In the genomic region with DNA sequence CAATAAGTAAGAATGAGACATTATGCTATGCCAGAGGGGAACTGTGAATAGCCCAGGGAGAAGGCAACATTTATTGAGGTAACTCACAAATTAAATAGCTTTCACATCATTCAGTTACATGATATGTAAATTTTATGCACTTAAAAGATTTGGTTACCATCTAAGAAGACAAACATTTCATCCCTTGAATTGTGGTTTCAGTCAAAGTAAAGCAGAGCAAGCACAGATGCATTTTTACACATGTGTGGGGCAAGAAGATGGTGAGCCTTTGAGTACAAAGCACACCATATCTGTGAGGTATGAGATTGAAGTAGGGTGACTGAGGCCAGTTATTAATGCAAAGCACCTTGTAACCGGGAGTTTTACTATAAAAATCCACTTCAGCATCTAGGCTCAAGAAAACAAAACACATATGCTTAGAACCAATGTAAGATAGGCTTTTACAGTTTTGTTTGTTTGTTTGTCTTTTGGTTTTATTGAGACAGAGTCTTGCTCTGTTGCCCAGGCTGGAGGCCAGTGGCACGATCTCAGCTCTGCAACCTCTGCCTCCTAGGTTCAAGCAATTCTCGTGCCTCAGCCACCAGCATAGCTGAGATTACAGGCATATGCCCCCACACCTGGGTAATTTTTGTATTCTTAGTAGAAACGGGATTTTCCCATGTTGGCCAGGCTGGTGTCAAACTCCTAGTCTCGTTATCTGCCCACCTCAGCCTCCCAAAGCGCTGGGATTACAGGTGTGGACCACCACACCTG, we compare ENCODE assay signal across 19 cellular contexts. TPM values are rescaled to one million over a fixed set of nuclear protein-coding genes. Genes with fewer than 3 reads are reported as not detected.
DNase-seq lines count a peak whose midpoint lies in the region; ATAC-seq and TF ChIP-seq lines count a peak whose summit lies in the region.
"Had no signal": no experiment of that assay in that cellular context is flagged by ENCODE, and none has a peak within 500 bp of the region (broad histone marks: within the 10 kb centered on the region; RNA-seq: fewer than 3 reads in every experiment).

No MANE protein-coding gene starts in this region.

- H3K27ac ChIP-seq in mammary epithelial cell (ENCODE audit: insufficient read depth, low read depth, low read length) (no peak overlapping the region), PC-9 (no peak overlapping the region), spleen (no peak overlapping the region), adrenal gland (no peak overlapping the region)
- H3K27ac ChIP-seq: BLaER1, HL-60 had no signal

- in situ Hi-C loops in mammary epithelial cell (cut with MboI; ENCODE audit: low sequenced_read_pairs in 2 of 2), result no loop called here

- 93% methylated on average over 6 of the region's 6 CpGs for WGBS in mammary epithelial cell (ENCODE audit: low coverage, missing lambda C conversion rate)
- 80 to 87% (median 83%) methylated on average over 6 of the region's 6 CpGs for WGBS in spleen, 5 donors
- 79 to 87% (median 82%) methylated on average over 6 of the region's 6 CpGs for WGBS in adrenal gland, 4 donors

- no peak for ATAC-seq in activated CD8-positive, alpha-beta T cell treated with anti-CD3 and anti-CD28 coated beads for 36 hours
- ATAC-seq: SK-N-SH treated with all-trans-retinoic acid at 6 μM for 48 hours had no signal

- H3K4me1 Mint-ChIP-seq in MCF 10A (ENCODE audit: insufficient read depth, unreplicated experiment), result peaks cover 20% of the 10 kb centered on the region
- peaks cover 22% of the 10 kb centered on the region for H3K4me1 Mint-ChIP-seq in activated CD8-positive, alpha-beta T cell treated with anti-CD3 and anti-CD28 coated beads for 36 hours (ENCODE audit: low read depth)

- H3K27me3 ChIP-seq in mammary epithelial cell (ENCODE audit: insufficient read depth, low read length) (no peaks in the 10 kb centered on the region), PC-9 (ENCODE audit: insufficient read depth, low read depth) (no peaks in the 10 kb centered on the region), spleen (replicated peaks in 1 of 7) (no peaks in the 10 kb centered on the region), adrenal gland (no peaks in the 10 kb centered on the region)
- H3K27me3 ChIP-seq: BLaER1 had no signal

- peak overlapping the region; percentile 85 for H3K27ac Mint-ChIP-seq in MCF 10A (ENCODE audit: low read depth, unreplicated experiment)
- no peak overlapping the region for H3K27ac Mint-ChIP-seq in activated CD8-positive, alpha-beta T cell treated with anti-CD3 and anti-CD28 coated beads for 36 hours
- H3K27ac Mint-ChIP-seq: H9 had no signal

- H3K4me1 ChIP-seq in mammary epithelial cell (ENCODE audit: insufficient read depth, low read length) (peaks cover 19% of the 10 kb centered on the region), PC-9 (replicated peaks; ENCODE audit: insufficient read depth) (no peaks in the 10 kb centered on the region), spleen (peaks cover 0 to 15% (median 6%) of the 10 kb centered on the region in 6 donors), adrenal gland (replicated peaks in 1 of 2) (no peaks in the 10 kb centered on the region)

- H3K9me2 ChIP-seq in PC-9 (ENCODE audit: insufficient read depth), result no peaks in the 10 kb centered on the region

- POLR2A ChIA-PET in MCF 10A (lab: Yijun Ruan, JAX) (interaction anchor here (1.5 kb wide), 1 partner anchor 79 kb away, joined by 4 read pairs; a partner anchor contains a TSS), PC-9 (lab: Charles Lee; ENCODE audit: unreplicated experiment) (no interaction called here)
- POLR2A ChIA-PET in activated CD8-positive, alpha-beta T cell treated with anti-CD3 and anti-CD28 coated beads for 36 hours (lab: Charles Lee), result interaction anchor here (1.1 kb wide), 1 partner anchor 10 kb away, joined by 3 read pairs; no protein-coding TSS in a partner anchor

- no peaks in the 10 kb centered on the region for H3K79me2 ChIP-seq in mammary epithelial cell (ENCODE audit: insufficient read depth, low read length)
- H3K79me2 ChIP-seq in PC-9 (ENCODE audit: low read depth), result no peaks in the 10 kb centered on the region

- no peaks in the 10 kb centered on the region for H3K9me3 ChIP-seq in mammary epithelial cell (replicated peaks; ENCODE audit: insufficient read depth, low read length)
- H3K9me3 ChIP-seq in PC-9 (ENCODE audit: insufficient read depth, low read depth), result no peaks in the 10 kb centered on the region
- no peaks in the 10 kb centered on the region for H3K9me3 ChIP-seq in spleen
- no peaks in the 10 kb centered on the region for H3K9me3 ChIP-seq in adrenal gland (replicated peaks in 1 of 3)
- H3K9me3 ChIP-seq: BLaER1 had no signal

- no peak overlapping the region for H2AFZ ChIP-seq in mammary epithelial cell (ENCODE audit: low read depth, low read length)
- H2AFZ ChIP-seq in PC-9, result peak overlapping the region; percentile 52; the same call in 1 of the 2 replicates

- no peaks in the 10 kb centered on the region for H3K9me3 Mint-ChIP-seq in MCF 10A (ENCODE audit: unreplicated experiment)
- H3K9me3 Mint-ChIP-seq in activated CD8-positive, alpha-beta T cell treated with anti-CD3 and anti-CD28 coated beads for 36 hours, result no peaks in the 10 kb centered on the region
- H3K9me3 Mint-ChIP-seq: CD8-positive, alpha-beta memory T cell; H9 had no signal

- H3K27me3 Mint-ChIP-seq in MCF 10A (ENCODE audit: insufficient read depth, unreplicated experiment), result no peaks in the 10 kb centered on the region
- H3K27me3 Mint-ChIP-seq in activated CD8-positive, alpha-beta T cell treated with anti-CD3 and anti-CD28 coated beads for 36 hours, result no peaks in the 10 kb centered on the region
- H3K27me3 Mint-ChIP-seq: CD8-positive, alpha-beta memory T cell had no signal

- dilution Hi-C loops in mammary epithelial cell (cut with HindIII; ENCODE audit: low sequenced_read_pairs), result no loop called here

- no peaks in the 10 kb centered on the region for H3K36me3 ChIP-seq in mammary epithelial cell (ENCODE audit: insufficient read depth, low read length)
- H3K36me3 ChIP-seq in PC-9 (ENCODE audit: low read depth), result no peaks in the 10 kb centered on the region
- no peaks in the 10 kb centered on the region for H3K36me3 ChIP-seq in spleen
- H3K36me3 ChIP-seq in adrenal gland (replicated peaks in 1 of 2), result no peaks in the 10 kb centered on the region
- H3K36me3 ChIP-seq: BLaER1 had no signal

- H3K4me3 Mint-ChIP-seq in MCF 10A (ENCODE audit: unreplicated experiment), result no peak overlapping the region
- H3K4me3 Mint-ChIP-seq in activated CD8-positive, alpha-beta T cell treated with anti-CD3 and anti-CD28 coated beads for 36 hours, result no peak overlapping the region
- H3K4me3 Mint-ChIP-seq: H9 had no signal

- intact Hi-C loops in MCF 10A (cut with micrococcal nuclease) (no loop called here), mammary epithelial cell (cut with micrococcal nuclease) (loop anchor here (5.0 kb wide), 1 partner anchor 41 kb away; no protein-coding TSS in a partner anchor), PC-9 (cut with micrococcal nuclease; ENCODE audit: unreplicated experiment) (no loop called here), spleen (cut with DNase I; ENCODE audit: low total_unique reads) (no loop called here), adrenal gland (cut with DNase I) (no loop called here)
- intact Hi-C loops in activated CD8-positive, alpha-beta T cell treated with anti-CD3 and anti-CD28 coated beads for 36 hours (cut with micrococcal nuclease), result no loop called here

- TF ChIP-seq POLR2A in spleen (IDR thresholded peaks at IDR 0.05) (no peak), adrenal gland (IDR thresholded peaks at IDR 0.05) (no peak)

- no peaks in the 10 kb centered on the region for H3F3A ChIP-seq in PC-9 (ENCODE audit: insufficient read depth, low read depth)

- H3K4me2 ChIP-seq in mammary epithelial cell (ENCODE audit: insufficient read depth, low read depth, low read length) (no peak overlapping the region), PC-9 (no peak overlapping the region)
- H3K4me2 ChIP-seq: BLaER1 had no signal

- TF ChIP-seq CTCF in MCF 10A (IDR thresholded peaks at IDR 0.05; ENCODE audit: unreplicated experiment) (no peak), mammary epithelial cell (conservative IDR thresholded peaks at IDR 0.05 in 1 of 2, IDR thresholded peaks at IDR 0.05 in 1 of 2; ENCODE audit: extremely low read depth in 1 of 2, insufficient read depth in 1 of 2, low read depth in 1 of 2, low read length in 2 of 2) (no peak), PC-9 (conservative IDR thresholded peaks at IDR 0.05) (no peak), spleen (IDR thresholded peaks at IDR 0.05 in 8 of 11, conservative IDR thresholded peaks at IDR 0.05 in 3 of 11) (no peak), adrenal gland (IDR thresholded peaks at IDR 0.05) (no peak)
- no peak for TF ChIP-seq CTCF in activated CD8-positive, alpha-beta T cell treated with anti-CD3 and anti-CD28 coated beads for 36 hours (IDR thresholded peaks at IDR 0.05)

- H4K20me1 ChIP-seq in mammary epithelial cell (ENCODE audit: insufficient read depth, low read length), result no peaks in the 10 kb centered on the region
- H4K20me1 ChIP-seq in PC-9 (ENCODE audit: insufficient read depth), result no peaks in the 10 kb centered on the region
- H4K20me1 ChIP-seq: BLaER1 had no signal

- DNase-seq in MCF 10A (ENCODE audit: unreplicated experiment), result no peak
- no peak for DNase-seq in mammary epithelial cell
- DNase-seq in PC-9, result no peak
- DNase-seq in fibroblast of peridontal ligament (ENCODE audit: extremely low read depth), result peak; percentile 48
- DNase-seq in spleen, result peak; percentile 35
- DNase-seq in adrenal gland, result no peak
- DNase-seq in NCI-H226, result no peak
- DNase-seq in activated CD8-positive, alpha-beta T cell treated with anti-CD3 and anti-CD28 coated beads for 36 hours, result no peak
- DNase-seq: 8988T; CD8-positive, alpha-beta memory T cell; H9; NCI-H1436; NCI-H2029 treated with DMSO at 0.1 percent for 48 hours; NCI-H510A; NCI-H774; SHP77 had no signal

- CTCF ChIA-PET in MCF 10A (lab: Yijun Ruan, JAX), result interaction anchor here (1.7 kb wide), 1 partner anchor 11 kb away, joined by 4 read pairs; no protein-coding TSS in a partner anchor
- CTCF ChIA-PET in mammary epithelial cell (lab: Charles Lee; ENCODE audit: low non-redundant PET), result no interaction called here
- CTCF ChIA-PET in PC-9 (lab: Charles Lee), result no interaction called here
- CTCF ChIA-PET in activated CD8-positive, alpha-beta T cell treated with anti-CD3 and anti-CD28 coated beads for 36 hours (lab: Charles Lee), result no interaction called here

- H3K9ac ChIP-seq in mammary epithelial cell (ENCODE audit: insufficient read depth, low read length), result no peak overlapping the region
- H3K9ac ChIP-seq: BLaER1 had no signal

- no peaks in the 10 kb centered on the region for H3K36me3 Mint-ChIP-seq in MCF 10A (ENCODE audit: insufficient read depth, unreplicated experiment)
- no peaks in the 10 kb centered on the region for H3K36me3 Mint-ChIP-seq in activated CD8-positive, alpha-beta T cell treated with anti-CD3 and anti-CD28 coated beads for 36 hours (ENCODE audit: low read depth)
- H3K36me3 Mint-ChIP-seq: CD8-positive, alpha-beta memory T cell had no signal

- H3K4me3 ChIP-seq in mammary epithelial cell (replicated peaks in 1 of 3; ENCODE audit: insufficient read depth in 1 of 3, low read depth in 2 of 3, low read length in 3 of 3) (no peak overlapping the region), PC-9 (no peak overlapping the region), spleen (no peak overlapping the region), adrenal gland (no peak overlapping the region)
- H3K4me3 ChIP-seq: BLaER1 had no signal

- BruUV-seq in MCF 10A (replicated peaks; lab: Mats Ljungman, UMichigan), result no TSS peak
- no TSS peak for BruUV-seq in mammary epithelial cell (replicated peaks; lab: Mats Ljungman, UMichigan)
- BruUV-seq in PC-9 (replicated peaks; lab: Mats Ljungman, UMichigan), result no TSS peak

RNA-seq across cellular contexts. Expression of a gene that starts 3.5 kb away (rescaled TPM):
- total RNA-seq in MCF 10A (2022) (not detected in 2 replicates), mammary epithelial cell (not detected), PC-9 (2021) (not detected in 2 replicates), spleen (under 1 TPM in 1 of 7 donors, not detected in 6; 0.66 TPM), adrenal gland (under 1 TPM in 1 of 8 donors, not detected in 7; 0.41 TPM)
- polyA plus RNA-seq in mammary epithelial cell (not detected), spleen (not detected), adrenal gland (not detected)
- polyA minus RNA-seq in mammary epithelial cell, result not detected
- total RNA-seq in activated CD8-positive, alpha-beta T cell treated with anti-CD3 and anti-CD28 coated beads for 36 hours, result not detected
- total RNA-seq: CD8-positive, alpha-beta memory T cell; H9 had no signal
- polyA plus RNA-seq: CD8-positive, alpha-beta memory T cell had no signal

Comparison
In these comparisons a context has a peak if more than half of its experiments do, and no peak if none do; other contexts are left out.
1. DNase-seq: peak in fibroblast of peridontal ligament (single experiment) and spleen (single experiment); none in MCF 10A (single experiment), mammary epithelial cell (single experiment), PC-9 (0 of 2), adrenal gland (0 of 7), NCI-H226 (single experiment) and activated CD8-positive, alpha-beta T cell treated with anti-CD3 and anti-CD28 coated beads for 36 hours (single experiment).